8 cellular contexts compared by ENCODE assay signal in genomic region chr13:97116754-97117153, GRCh38.
DNase-seq lines count a peak whose midpoint lies in the region; ATAC-seq and TF ChIP-seq lines count a peak whose summit lies in the region.
"Had no signal": no experiment of that assay in that cellular context is flagged by ENCODE, and none has a peak within 500 bp of the region (broad histone marks: within the 10 kb centered on the region; RNA-seq: fewer than 3 reads in every experiment).

No MANE protein-coding gene starts in this region.

- intact Hi-C loops in stomach (cut with DNase I; ENCODE audit: low total_unique reads), result no loop called here

- H3K9ac ChIP-seq in fibroblast of lung (ENCODE audit: insufficient read depth, low read length), result no peak overlapping the region
- H3K9ac ChIP-seq: KMS-11 had no signal

- DNase-seq in fibroblast of lung (ENCODE audit: low read depth in 2 of 2) (peak; percentile 54 to 80), stomach (no peak), NCI-H1092 treated with DMSO at 0.1 percent for 48 hours (lab: John Stamatoyannopoulos, UW) (no peak)
- DNase-seq in stimulated activated CD4-positive, alpha-beta T cell treated with anti-CD3 and anti-CD28 coated beads, Interleukin-2, amount 100 ng/mL, for 24 hours, result no peak

- no peak overlapping the region for H3K4me2 ChIP-seq in fibroblast of lung (ENCODE audit: extremely low read depth, insufficient read depth, low read length)
- H3K4me2 ChIP-seq: KMS-11 had no signal

- H4K20me1 ChIP-seq in fibroblast of lung (ENCODE audit: control insufficient read depth, extremely low read depth, insufficient read depth, low read length), result no peaks in the 10 kb centered on the region

- no peak for TF ChIP-seq CTCF in fibroblast of lung (conservative IDR thresholded peaks at IDR 0.05 in 1 of 2, IDR thresholded peaks at IDR 0.05 in 1 of 2; ENCODE audit: low read depth in 1 of 2, low read length in 2 of 2)
- TF ChIP-seq CTCF in stomach (IDR thresholded peaks at IDR 0.05), result no peak

- no peak for TF ChIP-seq POLR2A in stomach (IDR thresholded peaks at IDR 0.05)

- H2AFZ ChIP-seq in fibroblast of lung (ENCODE audit: low read length), result no peak overlapping the region

- peaks cover 23% of the 10 kb centered on the region for H3K27me3 Mint-ChIP-seq in stimulated activated memory B cell treated with anti-CD40 and anti-IgM and Interleukin-4, amounts not matched to agents 10 μg/mL and 1 μg/mL and 100 μg/mL, for 72 hours

- no peaks in the 10 kb centered on the region for H3K9me3 ChIP-seq in fibroblast of lung (ENCODE audit: control insufficient read depth, insufficient read depth, low read depth, low read length)
- H3K9me3 ChIP-seq in stomach, result no peaks in the 10 kb centered on the region

- no peaks in the 10 kb centered on the region for H3K4me1 Mint-ChIP-seq in stimulated activated memory B cell treated with anti-CD40 and anti-IgM and Interleukin-4, amounts not matched to agents 10 μg/mL and 1 μg/mL and 100 μg/mL, for 72 hours

- H3K36me3 ChIP-seq in fibroblast of lung (ENCODE audit: control insufficient read depth, insufficient read depth, low read length) (no peaks in the 10 kb centered on the region), stomach (no peaks in the 10 kb centered on the region)

- TF ChIP-seq EP300 in stomach (IDR thresholded peaks at IDR 0.05), result no peak

- H3K4me3 ChIP-seq in fibroblast of lung (replicated peaks in 1 of 4; ENCODE audit: control extremely low read depth in 1 of 4, insufficient read depth in 1 of 4, low read depth in 3 of 4, low read length in 4 of 4) (no peak overlapping the region), stomach (no peak overlapping the region)

- no peaks in the 10 kb centered on the region for H3K27me3 ChIP-seq in fibroblast of lung (ENCODE audit: control insufficient read depth, insufficient read depth, low read length)
- no peaks in the 10 kb centered on the region for H3K27me3 ChIP-seq in stomach

- no peak overlapping the region for H3K27ac Mint-ChIP-seq in stimulated activated memory B cell treated with anti-CD40 and anti-IgM and Interleukin-4, amounts not matched to agents 10 μg/mL and 1 μg/mL and 100 μg/mL, for 72 hours

- H3K27ac ChIP-seq in fibroblast of lung (ENCODE audit: insufficient read depth, low read length) (no peak overlapping the region), stomach (peak overlapping the region in 4 of 5 donors; percentile 41 to 78 (median 73))
- H3K27ac ChIP-seq: KMS-11 had no signal

- no peaks in the 10 kb centered on the region for H3K9me3 Mint-ChIP-seq in stimulated activated memory B cell treated with anti-CD40 and anti-IgM and Interleukin-4, amounts not matched to agents 10 μg/mL and 1 μg/mL and 100 μg/mL, for 72 hours

- 53 to 83% (median 81%) methylated on average over 1 of the region's 1 CpG for WGBS in stomach, 5 donors

- ATAC-seq in GM21447 (IDR thresholded peaks at IDR 0.05; ENCODE audit: unreplicated experiment), result peak; percentile 69
- ATAC-seq in HG03565 (IDR thresholded peaks at IDR 0.05; ENCODE audit: unreplicated experiment), result peak; percentile 90
- ATAC-seq in stimulated activated memory B cell treated with anti-CD40 and anti-IgM and Interleukin-4, amounts not matched to agents 10 μg/mL and 1 μg/mL and 100 μg/mL, for 72 hours, result no peak

- no peaks in the 10 kb centered on the region for H3K36me3 Mint-ChIP-seq in stimulated activated memory B cell treated with anti-CD40 and anti-IgM and Interleukin-4, amounts not matched to agents 10 μg/mL and 1 μg/mL and 100 μg/mL, for 72 hours

- no peaks in the 10 kb centered on the region for H3K79me2 ChIP-seq in fibroblast of lung (ENCODE audit: control insufficient read depth, insufficient read depth, low read length)

- H3K4me1 ChIP-seq in fibroblast of lung (ENCODE audit: control insufficient read depth, extremely low read depth, insufficient read depth, low read length) (peaks cover 9% of the 10 kb centered on the region), stomach (peaks cover 8 to 64% (median 46%) of the 10 kb centered on the region in 4 donors)

- no peak overlapping the region for H3K4me3 Mint-ChIP-seq in stimulated activated memory B cell treated with anti-CD40 and anti-IgM and Interleukin-4, amounts not matched to agents 10 μg/mL and 1 μg/mL and 100 μg/mL, for 72 hours

Comparison
In these comparisons a context has a peak if more than half of its experiments do, and no peak if none do; other contexts are left out.
1. DNase-seq: peak in fibroblast of lung (2 of 2); none in stomach (single experiment), stimulated activated CD4-positive, alpha-beta T cell treated with anti-CD3 and anti-CD28 coated beads, Interleukin-2, amount 100 ng/mL, for 24 hours (0 of 2) and NCI-H1092 treated with DMSO at 0.1 percent for 48 hours (single experiment).